8 cellular contexts compared by ENCODE assay signal in the genomic region with DNA sequence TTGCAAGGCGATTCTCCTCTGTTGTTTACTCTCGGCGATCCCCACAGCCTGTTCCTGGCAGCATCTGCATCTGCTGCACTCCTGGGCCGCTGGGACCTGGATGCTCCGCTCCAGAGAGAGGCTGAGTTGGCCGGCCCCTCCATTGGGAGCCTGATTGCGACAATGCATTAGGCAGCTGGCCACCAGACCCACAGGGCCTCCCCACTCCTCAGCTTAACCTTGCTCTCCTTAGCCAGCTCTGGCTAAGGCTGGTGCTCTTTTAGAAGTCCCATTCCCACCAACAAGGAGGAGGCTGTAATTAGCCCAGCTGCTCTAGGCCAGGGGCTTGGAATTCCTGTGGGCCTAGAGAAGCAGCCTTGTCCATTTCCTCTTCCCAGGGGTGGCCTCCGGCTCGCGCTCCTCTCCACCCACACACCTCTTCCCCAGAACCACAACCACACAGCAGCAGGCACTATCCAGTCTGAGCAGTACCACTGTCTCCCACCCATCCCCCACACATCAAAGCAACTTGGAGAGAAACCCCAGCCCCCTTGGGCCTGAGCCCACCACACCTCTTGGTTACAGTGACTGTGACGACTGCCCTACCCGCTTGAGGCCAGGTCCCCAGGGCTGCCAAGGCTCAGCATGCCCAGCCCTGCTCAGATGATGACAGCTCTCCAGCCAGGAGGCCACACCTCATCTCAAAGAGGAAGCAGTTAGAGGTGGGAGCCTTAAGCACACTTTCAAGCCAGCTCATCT.
DNase-seq lines count a peak whose midpoint lies in the region; FAIRE-seq and TF ChIP-seq lines count a peak whose summit lies in the region.

No MANE protein-coding gene starts in this region.

- CTCF ChIA-PET in SK-N-SH (lab: Yijun Ruan, JAX) (interaction anchor here (1.4 kb wide), 1 partner anchor 15 kb away, joined by 4 read pairs; no protein-coding TSS in a partner anchor), A673 (lab: Charles Lee) (no interaction called here)

- H3K4me2 ChIP-seq in SK-N-SH: no peak overlapping the region

- BruUV-seq in A673 (replicated peaks; lab: Mats Ljungman, UMichigan): no TSS peak

- no peak overlapping the region for H2AFZ ChIP-seq in SK-N-SH (ENCODE audit: low read depth)

- H3K4me1 ChIP-seq in SK-N-SH (ENCODE audit: control insufficient read depth in 1 of 2, insufficient read depth in 2 of 2, low read depth in 1 of 2, low read length in 1 of 2) (peaks cover 0 to 17% of the 10 kb centered on the region in 2 experiments; a peak in 1 of 4 replicates), A673 (ENCODE audit: insufficient read depth, low read length, poor library complexity, severe bottlenecking) (no peaks in the 10 kb centered on the region)

- POLR2A ChIA-PET in SK-N-SH (lab: Yijun Ruan, JAX): no interaction called here
- POLR2A ChIA-PET in A673 (lab: Charles Lee; ENCODE audit: low non-redundant PET): no interaction called here

- H4K20me1 ChIP-seq in SK-N-SH (ENCODE audit: insufficient read depth): no peaks in the 10 kb centered on the region

- H3K27me3 ChIP-seq in SK-N-SH (ENCODE audit: insufficient read depth) (no peaks in the 10 kb centered on the region), A673 (replicated peaks; ENCODE audit: insufficient read depth, low read depth, low read length, poor library complexity) (no peaks in the 10 kb centered on the region)

- no peak for TF ChIP-seq CTCF in cardiac fibroblast (IDR thresholded peaks at IDR 0.05; ENCODE audit: low read depth, low read length)
- no peak for TF ChIP-seq CTCF in SK-N-SH (IDR thresholded peaks at IDR 0.05)
- TF ChIP-seq CTCF in A673 (conservative IDR thresholded peaks at IDR 0.05; ENCODE audit: low read depth, low read length): no peak

- H3K9me3 ChIP-seq in SK-N-SH (no peaks in the 10 kb centered on the region), A673 (ENCODE audit: low read depth, low read length, poor library complexity, severe bottlenecking) (no peaks in the 10 kb centered on the region)

- intact Hi-C loops in A673 (cut with micrococcal nuclease; ENCODE audit: unreplicated experiment): no loop called here

- H3K27ac ChIP-seq in SK-N-SH (ENCODE audit: low read depth in 2 of 2, low read length in 1 of 2): no peak overlapping the region
- H3K27ac ChIP-seq in A673 (ENCODE audit: low read depth, low read length, poor library complexity, severe bottlenecking): no peak overlapping the region

- TF ChIP-seq EP300 in SK-N-SH (IDR thresholded peaks at IDR 0.05; ENCODE audit: borderline replicate concordance in 1 of 2, low read depth in 1 of 2, low read length in 1 of 2): no peak

- H3K79me2 ChIP-seq in SK-N-SH (ENCODE audit: insufficient read depth): no peaks in the 10 kb centered on the region

- TF ChIP-seq POLR2A in GM12892 (IDR thresholded peaks at IDR 0.05; ENCODE audit: low read depth, low read length): no peak

- no peak overlapping the region for H3K4me3 ChIP-seq in cardiac fibroblast (replicated peaks in 1 of 2; ENCODE audit: low read depth in 2 of 2, low read length in 2 of 2)
- H3K4me3 ChIP-seq in SK-N-SH (ENCODE audit: low read depth in 2 of 2, low read length in 1 of 2): no peak overlapping the region
- H3K4me3 ChIP-seq in A673 (ENCODE audit: low read depth, low read length, poor library complexity, severe bottlenecking): no peak overlapping the region

- no peaks in the 10 kb centered on the region for H3K36me3 ChIP-seq in SK-N-SH (replicated peaks in 1 of 2; ENCODE audit: control insufficient read depth in 1 of 2, insufficient read depth in 2 of 2, low read length in 1 of 2)
- H3K36me3 ChIP-seq in A673 (ENCODE audit: insufficient read depth, low read length, poor library complexity, severe bottlenecking): no peaks in the 10 kb centered on the region

- no peaks in the 10 kb centered on the region for H3F3A ChIP-seq in SK-N-SH (replicated peaks; ENCODE audit: insufficient read depth)

- 87% methylated on average over 10 of the region's 12 CpGs for WGBS in SK-N-SH (ENCODE audit: low lambda C conversion rate)

- DNase-seq in GM12892 (ENCODE audit: insufficient read length) (peak; percentile 51), M059J (ENCODE audit: low read depth) (peak; percentile 67), cardiac fibroblast (ENCODE audit: low read depth in 2 of 2) (peak; percentile 57 to 63), retina (peak; percentile 56), activated gamma-delta T cell treated with Interleukin-2 at 50 U/mL for 16 hours (no peak), SK-N-SH (no peak), A673 (ENCODE audit: low spot score) (no peak)
- DNase-seq in stimulated activated CD4-positive, alpha-beta T cell treated with anti-CD3 and anti-CD28 coated beads, Interleukin-4, amount 100 ng/mL, for 24 hours: no peak

- FAIRE-seq in GM12892 (lab: Jason Lieb, UNC): peak; percentile 97

- TF ChIP-seq RAD21 in SK-N-SH (IDR thresholded peaks at IDR 0.05; ENCODE audit: low read length): no peak

- no peaks in the 10 kb centered on the region for H3K9me2 ChIP-seq in SK-N-SH

- H3K9ac ChIP-seq in SK-N-SH: no peak overlapping the region

TF ChIP-seq in SK-N-SH, 30 proteins besides CTCF, POLR2A, EP300 and RAD21:
- TF ChIP-seq, protein P1, sequence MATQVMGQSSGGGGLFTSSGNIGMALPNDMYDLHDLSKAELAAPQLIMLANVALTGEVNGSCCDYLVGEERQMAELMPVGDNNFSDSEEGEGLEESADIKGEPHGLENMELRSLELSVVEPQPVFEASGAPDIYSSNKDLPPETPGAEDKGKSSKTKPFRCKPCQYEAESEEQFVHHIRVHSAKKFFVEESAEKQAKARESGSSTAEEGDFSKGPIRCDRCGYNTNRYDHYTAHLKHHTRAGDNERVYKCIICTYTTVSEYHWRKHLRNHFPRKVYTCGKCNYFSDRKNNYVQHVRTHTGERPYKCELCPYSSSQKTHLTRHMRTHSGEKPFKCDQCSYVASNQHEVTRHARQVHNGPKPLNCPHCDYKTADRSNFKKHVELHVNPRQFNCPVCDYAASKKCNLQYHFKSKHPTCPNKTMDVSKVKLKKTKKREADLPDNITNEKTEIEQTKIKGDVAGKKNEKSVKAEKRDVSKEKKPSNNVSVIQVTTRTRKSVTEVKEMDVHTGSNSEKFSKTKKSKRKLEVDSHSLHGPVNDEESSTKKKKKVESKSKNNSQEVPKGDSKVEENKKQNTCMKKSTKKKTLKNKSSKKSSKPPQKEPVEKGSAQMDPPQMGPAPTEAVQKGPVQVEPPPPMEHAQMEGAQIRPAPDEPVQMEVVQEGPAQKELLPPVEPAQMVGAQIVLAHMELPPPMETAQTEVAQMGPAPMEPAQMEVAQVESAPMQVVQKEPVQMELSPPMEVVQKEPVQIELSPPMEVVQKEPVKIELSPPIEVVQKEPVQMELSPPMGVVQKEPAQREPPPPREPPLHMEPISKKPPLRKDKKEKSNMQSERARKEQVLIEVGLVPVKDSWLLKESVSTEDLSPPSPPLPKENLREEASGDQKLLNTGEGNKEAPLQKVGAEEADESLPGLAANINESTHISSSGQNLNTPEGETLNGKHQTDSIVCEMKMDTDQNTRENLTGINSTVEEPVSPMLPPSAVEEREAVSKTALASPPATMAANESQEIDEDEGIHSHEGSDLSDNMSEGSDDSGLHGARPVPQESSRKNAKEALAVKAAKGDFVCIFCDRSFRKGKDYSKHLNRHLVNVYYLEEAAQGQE (IDR thresholded peaks at IDR 0.05; ENCODE audit: low read depth, low read length): no peak
- TF ChIP-seq POLR2AphosphoS5 (IDR thresholded peaks at IDR 0.05; ENCODE audit: low read depth, low read length) (no peak), TCF12 (IDR thresholded peaks at IDR 0.05) (no peak), SIN3A (IDR thresholded peaks at IDR 0.05; ENCODE audit: borderline replicate concordance, low read depth, low read length) (no peak), NRF1 (IDR thresholded peaks at IDR 0.05; ENCODE audit: low read depth, low read length) (no peak), RFX5 (IDR thresholded peaks at IDR 0.05; ENCODE audit: low read length) (no peak), FOXJ3 (CRISPR knock-in tag; IDR thresholded peaks at IDR 0.05) (no peak), TEAD4 (IDR thresholded peaks at IDR 0.05; ENCODE audit: borderline replicate concordance, insufficient read depth) (no peak)
- TF ChIP-seq, protein P2, sequence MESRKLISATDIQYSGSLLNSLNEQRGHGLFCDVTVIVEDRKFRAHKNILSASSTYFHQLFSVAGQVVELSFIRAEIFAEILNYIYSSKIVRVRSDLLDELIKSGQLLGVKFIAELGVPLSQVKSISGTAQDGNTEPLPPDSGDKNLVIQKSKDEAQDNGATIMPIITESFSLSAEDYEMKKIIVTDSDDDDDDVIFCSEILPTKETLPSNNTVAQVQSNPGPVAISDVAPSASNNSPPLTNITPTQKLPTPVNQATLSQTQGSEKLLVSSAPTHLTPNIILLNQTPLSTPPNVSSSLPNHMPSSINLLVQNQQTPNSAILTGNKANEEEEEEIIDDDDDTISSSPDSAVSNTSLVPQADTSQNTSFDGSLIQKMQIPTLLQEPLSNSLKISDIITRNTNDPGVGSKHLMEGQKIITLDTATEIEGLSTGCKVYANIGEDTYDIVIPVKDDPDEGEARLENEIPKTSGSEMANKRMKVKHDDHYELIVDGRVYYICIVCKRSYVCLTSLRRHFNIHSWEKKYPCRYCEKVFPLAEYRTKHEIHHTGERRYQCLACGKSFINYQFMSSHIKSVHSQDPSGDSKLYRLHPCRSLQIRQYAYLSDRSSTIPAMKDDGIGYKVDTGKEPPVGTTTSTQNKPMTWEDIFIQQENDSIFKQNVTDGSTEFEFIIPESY (IDR thresholded peaks at IDR 0.05; ENCODE audit: borderline replicate concordance, low read depth): no peak

Comparison
In these comparisons a context has a peak if more than half of its experiments do, and no peak if none do; other contexts are left out.
1. DNase-seq: peak in GM12892 (single experiment), M059J (single experiment), cardiac fibroblast (2 of 2) and retina (single experiment); none in stimulated activated CD4-positive, alpha-beta T cell treated with anti-CD3 and anti-CD28 coated beads, Interleukin-4, amount 100 ng/mL, for 24 hours (single experiment), activated gamma-delta T cell treated with Interleukin-2 at 50 U/mL for 16 hours (single experiment), SK-N-SH (single experiment) and A673 (single experiment).